Comparison of ENCODE assay signal across 1 cellular context in the genomic region with DNA sequence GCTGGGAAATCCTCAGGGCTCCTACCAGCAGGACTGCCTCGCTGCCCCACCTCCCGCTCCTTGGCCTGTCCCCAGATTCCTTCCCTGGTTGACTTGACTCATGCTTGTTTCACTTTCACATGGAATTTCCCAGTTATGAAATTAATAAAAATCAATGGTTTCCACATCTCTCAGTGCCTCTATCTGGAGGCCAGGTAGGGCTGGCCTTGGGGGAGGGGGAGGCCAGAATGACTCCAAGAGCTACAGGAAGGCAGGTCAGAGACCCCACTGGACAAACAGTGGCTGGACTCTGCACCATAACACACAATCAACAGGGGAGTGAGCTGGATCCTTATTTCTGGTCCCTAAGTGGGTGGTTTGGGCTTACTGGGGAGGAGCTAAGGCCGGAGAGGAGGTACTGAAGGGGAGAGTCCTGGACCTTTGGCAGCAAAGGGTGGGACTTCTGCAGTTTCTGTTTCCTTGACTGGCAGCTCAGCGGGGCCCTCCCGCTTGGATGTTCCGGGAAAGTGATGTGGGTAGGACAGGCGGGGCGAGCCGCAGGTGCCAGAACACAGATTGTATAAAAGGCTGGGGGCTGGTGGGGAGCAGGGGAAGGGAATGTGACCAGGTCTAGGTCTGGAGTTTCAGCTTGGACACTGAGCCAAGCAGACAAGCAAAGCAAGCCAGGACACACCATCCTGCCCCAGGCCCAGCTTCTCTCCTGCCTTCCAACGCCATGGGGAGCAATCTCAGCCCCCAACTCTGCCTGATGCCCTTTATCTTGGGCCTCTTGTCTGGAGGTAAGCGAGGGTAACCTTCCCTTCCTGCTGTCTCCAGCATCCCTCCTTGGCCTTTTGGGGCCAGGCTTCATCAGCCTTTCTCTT.
TF ChIP-seq lines count a peak whose summit lies in the region.

A gene (plus strand): TSS at position 589 of the 863 bp plus-strand sequence. CDS start 127 bp downstream, at position 716.

TF ChIP-seq in IMR-90, 13 proteins besides CTCF, POLR2A, EP300 and RAD21:
- TF ChIP-seq MAZ (IDR thresholded peaks at IDR 0.05; ENCODE audit: borderline replicate concordance, low read depth, low read length) (peak; percentile 32; the same call in 1 of the 2 replicates), NFE2L2 (IDR thresholded peaks at IDR 0.05; ENCODE audit: low read depth, low read length) (no peak), MAFK (IDR thresholded peaks at IDR 0.05; ENCODE audit: low read depth, low read length) (no peak), RFX5 (IDR thresholded peaks at IDR 0.05; ENCODE audit: low read depth, low read length) (no peak), FOS (IDR thresholded peaks at IDR 0.05; ENCODE audit: low read depth, low read length) (no peak), BHLHE40 (IDR thresholded peaks at IDR 0.05; ENCODE audit: low read depth, low read length) (no peak), SMC3 (IDR thresholded peaks at IDR 0.05; ENCODE audit: low read depth, low read length) (0 out of 2 replicates have a peak, but pooled peaks have one; percentile 2), CEBPB (IDR thresholded peaks at IDR 0.05; ENCODE audit: low read depth, low read length) (peak; percentile 28; the same call in 1 of the 2 replicates), CHD1 (IDR thresholded peaks at IDR 0.05; ENCODE audit: low read depth, low read length) (no peak), MXI1 (IDR thresholded peaks at IDR 0.05; ENCODE audit: borderline replicate concordance, low read depth, low read length) (0 out of 2 replicates have a peak, but pooled peaks have one; percentile 26), RCOR1 (IDR thresholded peaks at IDR 0.05; ENCODE audit: insufficient replicate concordance, low read length) (no peak)
- TF ChIP-seq, protein P1, sequence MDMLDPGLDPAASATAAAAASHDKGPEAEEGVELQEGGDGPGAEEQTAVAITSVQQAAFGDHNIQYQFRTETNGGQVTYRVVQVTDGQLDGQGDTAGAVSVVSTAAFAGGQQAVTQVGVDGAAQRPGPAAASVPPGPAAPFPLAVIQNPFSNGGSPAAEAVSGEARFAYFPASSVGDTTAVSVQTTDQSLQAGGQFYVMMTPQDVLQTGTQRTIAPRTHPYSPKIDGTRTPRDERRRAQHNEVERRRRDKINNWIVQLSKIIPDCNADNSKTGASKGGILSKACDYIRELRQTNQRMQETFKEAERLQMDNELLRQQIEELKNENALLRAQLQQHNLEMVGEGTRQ (IDR thresholded peaks at IDR 0.05; ENCODE audit: low read depth, low read length), result no peak
- TF ChIP-seq, protein P2, sequence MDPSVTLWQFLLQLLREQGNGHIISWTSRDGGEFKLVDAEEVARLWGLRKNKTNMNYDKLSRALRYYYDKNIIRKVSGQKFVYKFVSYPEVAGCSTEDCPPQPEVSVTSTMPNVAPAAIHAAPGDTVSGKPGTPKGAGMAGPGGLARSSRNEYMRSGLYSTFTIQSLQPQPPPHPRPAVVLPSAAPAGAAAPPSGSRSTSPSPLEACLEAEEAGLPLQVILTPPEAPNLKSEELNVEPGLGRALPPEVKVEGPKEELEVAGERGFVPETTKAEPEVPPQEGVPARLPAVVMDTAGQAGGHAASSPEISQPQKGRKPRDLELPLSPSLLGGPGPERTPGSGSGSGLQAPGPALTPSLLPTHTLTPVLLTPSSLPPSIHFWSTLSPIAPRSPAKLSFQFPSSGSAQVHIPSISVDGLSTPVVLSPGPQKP (IDR thresholded peaks at IDR 0.05; ENCODE audit: borderline replicate concordance, low read depth, low read length), result no peak
